21 cellular contexts compared by ENCODE assay signal in genomic region chr19:45705710-45706415, GRCh38. TPM values are rescaled to one million over a fixed set of nuclear protein-coding genes. Genes with fewer than 3 reads are reported as not detected.
DNase-seq lines count a peak whose midpoint lies in the region; ATAC-seq and TF ChIP-seq lines count a peak whose summit lies in the region.
"Had no signal": no experiment of that assay in that cellular context is flagged by ENCODE, and none has a peak within 500 bp of the region (broad histone marks: within the 10 kb centered on the region; RNA-seq: fewer than 3 reads in every experiment).

No MANE protein-coding gene starts in this region.

- H2AFZ ChIP-seq in MM.1S (ENCODE audit: low read length) (no peak overlapping the region), SU-DHL-6 (ENCODE audit: low read depth, low read length, severe bottlenecking) (no peak overlapping the region)
- H2AFZ ChIP-seq: PC-9 had no signal

- no peaks in the 10 kb centered on the region for H3K9me3 ChIP-seq in MM.1S (replicated peaks; ENCODE audit: insufficient read depth, low read length)
- H3K9me3 ChIP-seq in SU-DHL-6 (ENCODE audit: insufficient read depth, low read length): no peaks in the 10 kb centered on the region
- H3K9me3 ChIP-seq: HAP-1, SJSA1 had no signal

- peak overlapping the region in 1 of 2 donors; percentile 32 for H3K4me3 Mint-ChIP-seq in stimulated activated naive B cell treated with anti-CD40 and anti-IgM and Interleukin-4, amounts not matched to agents 10 μg/mL and 1 μg/mL and 100 μg/mL, for 72 hours
- H3K4me3 Mint-ChIP-seq: T-helper 17 cell had no signal

- H3F3A ChIP-seq in MM.1S (ENCODE audit: insufficient read depth, low read length): peaks cover 45% of the 10 kb centered on the region
- H3F3A ChIP-seq in SU-DHL-6 (ENCODE audit: insufficient read depth): peaks cover 50% of the 10 kb centered on the region

- TF ChIP-seq CTCF in MM.1S (IDR thresholded peaks at IDR 0.05; ENCODE audit: low read length) (no peak), SU-DHL-6 (IDR thresholded peaks at IDR 0.05; ENCODE audit: insufficient read depth, low read length, poor library complexity, severe bottlenecking) (no peak)

- H3K4me3 ChIP-seq in MM.1S (ENCODE audit: low read length) (no peak overlapping the region), SU-DHL-6 (ENCODE audit: insufficient read depth, low read length, poor library complexity, severe bottlenecking) (no peak overlapping the region)
- H3K4me3 ChIP-seq: HAP-1, PC-9, SJSA1 had no signal

- ATAC-seq in stimulated activated naive B cell treated with anti-CD40 and anti-IgM and Interleukin-4, amounts not matched to agents 10 μg/mL and 1 μg/mL and 100 μg/mL, for 72 hours (replicated peaks): no peak
- ATAC-seq in HG02588 (IDR thresholded peaks at IDR 0.05; ENCODE audit: unreplicated experiment): no peak
- ATAC-seq: T-helper 17 cell had no signal

- H3K36me3 ChIP-seq in MM.1S (replicated peaks; ENCODE audit: insufficient read depth, low read length): no peaks in the 10 kb centered on the region
- H3K36me3 ChIP-seq in SU-DHL-6 (ENCODE audit: low read length): peaks cover 2% of the 10 kb centered on the region; the same call in 1 of the 2 replicates

- H3K27ac ChIP-seq in MM.1S (ENCODE audit: low read length) (peak overlapping the region; percentile 96; the same call in 1 of the 2 replicates), SU-DHL-6 (ENCODE audit: low read depth, low read length) (peak overlapping the region; percentile 91)
- H3K27ac ChIP-seq: PC-9, SJSA1 had no signal

- peak; percentile 28 for DNase-seq in DMS 273 (lab: John Stamatoyannopoulos, UW; ENCODE audit: unreplicated experiment)
- no peak for DNase-seq in DMS 273 treated with DMSO at 0.1 percent for 48 hours (lab: John Stamatoyannopoulos, UW)
- DNase-seq in MM.1S: no peak
- DNase-seq in stimulated activated naive B cell treated with anti-CD40 and anti-IgM and Interleukin-4, amounts not matched to agents 10 μg/mL and 1 μg/mL and 100 μg/mL, for 72 hours: no peak
- no peak for DNase-seq in MV-4-11 (lab: John Stamatoyannopoulos, UW)
- no peak for DNase-seq in mesenteric fat pad (ENCODE audit: low spot score)
- DNase-seq: AML-193; DMS153; EL; KBM-7; NCI-H1048; NCI-H1436; NCI-H2029; NK-92 treated with Interleukin-12 subunit alpha and Interleukin-12 subunit beta, amount 100 ng/mL, for 24 hours; PC-9; T-helper 17 cell had no signal

- H3K9me2 ChIP-seq in MM.1S (replicated peaks; ENCODE audit: insufficient read depth, low read length): no peaks in the 10 kb centered on the region
- H3K9me2 ChIP-seq in SU-DHL-6 (replicated peaks; ENCODE audit: insufficient read depth, low read length): no peaks in the 10 kb centered on the region

- H3K4me1 ChIP-seq in MM.1S (ENCODE audit: low read length): peaks cover 6% of the 10 kb centered on the region; the same call in 1 of the 2 replicates
- H3K4me1 ChIP-seq: HAP-1, SJSA1 had no signal

- no peaks in the 10 kb centered on the region for H3K27me3 Mint-ChIP-seq in stimulated activated naive B cell treated with anti-CD40 and anti-IgM and Interleukin-4, amounts not matched to agents 10 μg/mL and 1 μg/mL and 100 μg/mL, for 72 hours
- H3K27me3 Mint-ChIP-seq: T-helper 17 cell had no signal

- peaks cover 36 to 39% of the 10 kb centered on the region in 2 donors for H3K36me3 Mint-ChIP-seq in stimulated activated naive B cell treated with anti-CD40 and anti-IgM and Interleukin-4, amounts not matched to agents 10 μg/mL and 1 μg/mL and 100 μg/mL, for 72 hours

- no peak overlapping the region for H3K9ac ChIP-seq in MM.1S (ENCODE audit: low read length)
- H3K9ac ChIP-seq in SU-DHL-6 (ENCODE audit: low read length): no peak overlapping the region

- peak overlapping the region; percentile 47 for H3K27ac Mint-ChIP-seq in stimulated activated naive B cell treated with anti-CD40 and anti-IgM and Interleukin-4, amounts not matched to agents 10 μg/mL and 1 μg/mL and 100 μg/mL, for 72 hours
- H3K27ac Mint-ChIP-seq: T-helper 17 cell had no signal

- H3K79me2 ChIP-seq in MM.1S (ENCODE audit: low read length) (peaks cover 9% of the 10 kb centered on the region), SU-DHL-6 (ENCODE audit: insufficient read depth, low read length) (no peaks in the 10 kb centered on the region)

- H3K4me2 ChIP-seq in MM.1S (ENCODE audit: low read depth, low read length) (no peak overlapping the region), SU-DHL-6 (ENCODE audit: low read depth, low read length, poor library complexity, severe bottlenecking) (no peak overlapping the region)
- H3K4me2 ChIP-seq: PC-9 had no signal

- no peaks in the 10 kb centered on the region for H3K9me3 Mint-ChIP-seq in stimulated activated naive B cell treated with anti-CD40 and anti-IgM and Interleukin-4, amounts not matched to agents 10 μg/mL and 1 μg/mL and 100 μg/mL, for 72 hours

- H4K20me1 ChIP-seq in MM.1S (ENCODE audit: insufficient read depth, low read length) (no peaks in the 10 kb centered on the region), SU-DHL-6 (ENCODE audit: low read depth, low read length) (no peaks in the 10 kb centered on the region)

- H3K27me3 ChIP-seq in MM.1S (replicated peaks; ENCODE audit: insufficient read depth, low read length): no peaks in the 10 kb centered on the region
- no peaks in the 10 kb centered on the region for H3K27me3 ChIP-seq in SU-DHL-6 (ENCODE audit: low read length)
- H3K27me3 ChIP-seq: SJSA1 had no signal

- peaks cover 8 to 32% of the 10 kb centered on the region in 2 donors for H3K4me1 Mint-ChIP-seq in stimulated activated naive B cell treated with anti-CD40 and anti-IgM and Interleukin-4, amounts not matched to agents 10 μg/mL and 1 μg/mL and 100 μg/mL, for 72 hours

RNA-seq across cellular contexts. Expression of gene QPCTL, which starts 13.4 kb away (rescaled TPM):
- total RNA-seq in mesenteric fat pad: 7.7 TPM

RNA-seq across cellular contexts. Expression of gene SNRPD2, which starts 14.1 kb away (rescaled TPM):
- total RNA-seq in mesenteric fat pad: 239 TPM

RNA-seq across cellular contexts. Expression of gene FBXO46, which starts 24.8 kb away (rescaled TPM):
- 12.8 TPM for total RNA-seq in mesenteric fat pad

RNA-seq across cellular contexts. Expression of gene MEIOSIN, which starts 27.4 kb away (rescaled TPM):
- not detected for total RNA-seq in mesenteric fat pad
- total RNA-seq: NCI-H460, PC-9, SJSA1, T-helper 17 cell had no signal

RNA-seq across cellular contexts. Expression of gene GIPR, which starts 37.8 kb away (rescaled TPM):
- 7.1 TPM for total RNA-seq in mesenteric fat pad
